In the genomic region with DNA sequence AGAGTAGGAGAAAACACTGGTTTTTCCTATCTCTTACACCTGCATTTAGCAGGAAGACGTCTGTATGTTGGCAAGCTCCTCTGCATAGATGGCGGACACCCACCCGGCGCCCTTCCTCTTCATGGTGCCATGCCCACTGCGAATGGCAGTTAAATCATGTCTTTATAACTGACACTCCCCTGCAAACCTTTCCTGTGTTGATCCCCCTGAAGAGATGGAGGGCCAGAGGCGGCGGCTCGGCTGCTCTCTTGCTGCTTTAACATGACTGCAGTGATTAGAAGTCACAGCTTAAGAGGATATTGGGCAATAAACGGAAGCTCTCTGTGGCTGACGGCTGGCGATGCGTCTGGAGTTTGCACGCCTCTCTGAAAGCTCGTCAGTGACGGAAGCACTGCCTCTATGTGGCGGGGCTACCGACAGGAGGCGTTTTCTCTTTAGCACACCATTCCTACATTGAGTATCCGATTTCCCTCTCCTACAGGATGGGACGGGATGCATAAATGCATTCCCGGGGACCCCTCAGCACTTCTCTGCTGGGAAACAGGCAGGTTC, we compare ENCODE assay signal across 8 cellular contexts. TPM values are rescaled to one million over a fixed set of nuclear protein-coding genes. Genes with fewer than 3 reads are reported as not detected.
DNase-seq lines count a peak whose midpoint lies in the region; ATAC-seq and TF ChIP-seq lines count a peak whose summit lies in the region.

No MANE protein-coding gene starts in this region.

- H3K4me1 ChIP-seq in CD8-positive, alpha-beta memory T cell (ENCODE audit: insufficient read depth, low read length), result peaks cover 12% of the 10 kb centered on the region
- H3K4me1 ChIP-seq in thyroid gland, result no peaks in the 10 kb centered on the region

- 48 to 49% methylated on average over 20 to 21 of the region's 21 CpGs for WGBS in thyroid gland, 2 donors

- intact Hi-C loops in thyroid gland (cut with DNase I), result no loop called here

- no peaks in the 10 kb centered on the region for H3K36me3 ChIP-seq in CD8-positive, alpha-beta memory T cell (ENCODE audit: insufficient read depth, low read length)
- no peaks in the 10 kb centered on the region for H3K36me3 ChIP-seq in thyroid gland

- CTCF ChIA-PET in CD8-positive, alpha-beta memory T cell (lab: Charles Lee), result interaction anchor here (0.7 to 1.8 kb wide), 10 partner anchors 8 to 321 kb away, joined by 3 to 11 read pairs (median 4); partner anchors contain the start of gene SNRPA1
- CTCF ChIA-PET in WTC11 (lab: Charles Lee), result interaction anchor here (0.5 to 3.2 kb wide), 50 partner anchors 8 to 403 kb away, joined by 3 to 19 read pairs (median 4); partner anchors contain the start of gene SNRPA1

- peaks cover 12 to 14% (median 13%) of the 10 kb centered on the region in 3 donors for H3K4me1 Mint-ChIP-seq in CD8-positive, alpha-beta memory T cell
- H3K4me1 Mint-ChIP-seq in WTC11, result peaks cover 6% of the 10 kb centered on the region
- H3K4me1 Mint-ChIP-seq in central memory CD8-positive, alpha-beta T cell, result peaks cover 13% of the 10 kb centered on the region
- H3K4me1 Mint-ChIP-seq in natural killer cell treated with Interleukin-12 subunit alpha and Interleukin-12 subunit beta and Interleukin-15 and Interleukin-18, amount 100 ng/mL, for 72 hours (ENCODE audit: low read depth in 2 of 2), result peaks cover 17 to 29% of the 10 kb centered on the region in 2 donors

- H3K27me3 Mint-ChIP-seq in CD8-positive, alpha-beta memory T cell, result peaks cover 16 to 20% of the 10 kb centered on the region in 2 donors
- H3K27me3 Mint-ChIP-seq in WTC11 (ENCODE audit: low read depth), result 0 out of 2 replicates have a peak, but pooled peaks cover 2% of the 10 kb centered on the region
- H3K27me3 Mint-ChIP-seq in central memory CD8-positive, alpha-beta T cell, result peaks cover 18% of the 10 kb centered on the region
- no peaks in the 10 kb centered on the region for H3K27me3 Mint-ChIP-seq in natural killer cell treated with Interleukin-12 subunit alpha and Interleukin-12 subunit beta and Interleukin-15 and Interleukin-18, amount 100 ng/mL, for 72 hours

- DNase-seq in CD8-positive, alpha-beta memory T cell, result peak; percentile 37 to 74 (median 65)
- peak; percentile 64 for DNase-seq in WTC11 (ENCODE audit: low spot score)
- DNase-seq in central memory CD8-positive, alpha-beta T cell (ENCODE audit: low spot score in 2 of 2), result peak; percentile 26 to 67
- peak; percentile 89 for DNase-seq in natural killer cell treated with Interleukin-12 subunit alpha and Interleukin-12 subunit beta and Interleukin-15 and Interleukin-18, amount 100 ng/mL, for 72 hours (ENCODE audit: low spot score)
- peak; percentile 14 to 20 for DNase-seq in thyroid gland
- no peak for DNase-seq in RPMI8226
- no peak for DNase-seq in NCI-H2227 treated with DMSO at 0.1 percent for 48 hours (lab: John Stamatoyannopoulos, UW)

- H3K36me3 Mint-ChIP-seq in CD8-positive, alpha-beta memory T cell, result no peaks in the 10 kb centered on the region
- H3K36me3 Mint-ChIP-seq in WTC11, result no peaks in the 10 kb centered on the region
- peaks cover 3% of the 10 kb centered on the region for H3K36me3 Mint-ChIP-seq in central memory CD8-positive, alpha-beta T cell (ENCODE audit: insufficient read depth)
- H3K36me3 Mint-ChIP-seq in natural killer cell treated with Interleukin-12 subunit alpha and Interleukin-12 subunit beta and Interleukin-15 and Interleukin-18, amount 100 ng/mL, for 72 hours, result no peaks in the 10 kb centered on the region

- no peaks in the 10 kb centered on the region for H3K9me3 ChIP-seq in CD8-positive, alpha-beta memory T cell (ENCODE audit: low read length)
- H3K9me3 ChIP-seq in thyroid gland, result no peaks in the 10 kb centered on the region

- no peak for TF ChIP-seq POLR2A in thyroid gland (IDR thresholded peaks at IDR 0.05)

- peaks cover 0 to 2% (median 0%) of the 10 kb centered on the region in 5 donors for H3K9me3 Mint-ChIP-seq in CD8-positive, alpha-beta memory T cell
- H3K9me3 Mint-ChIP-seq in WTC11, result no peaks in the 10 kb centered on the region
- no peaks in the 10 kb centered on the region for H3K9me3 Mint-ChIP-seq in central memory CD8-positive, alpha-beta T cell
- no peaks in the 10 kb centered on the region for H3K9me3 Mint-ChIP-seq in natural killer cell treated with Interleukin-12 subunit alpha and Interleukin-12 subunit beta and Interleukin-15 and Interleukin-18, amount 100 ng/mL, for 72 hours

- peak; percentile 92 for ATAC-seq in HG02981 (IDR thresholded peaks at IDR 0.05; ENCODE audit: unreplicated experiment)
- peak; percentile 90 for ATAC-seq in WTC11
- ATAC-seq in central memory CD8-positive, alpha-beta T cell (replicated peaks; ENCODE audit: extremely low read depth, poor library complexity, severe bottlenecking), result peak; percentile 100
- ATAC-seq in natural killer cell treated with Interleukin-12 subunit alpha and Interleukin-12 subunit beta and Interleukin-15 and Interleukin-18, amount 100 ng/mL, for 72 hours, result peak; percentile 96 to 97

- no peaks in the 10 kb centered on the region for H3K27me3 ChIP-seq in CD8-positive, alpha-beta memory T cell (ENCODE audit: insufficient read depth, low read length, poor library complexity, severe bottlenecking)
- no peaks in the 10 kb centered on the region for H3K27me3 ChIP-seq in thyroid gland

- POLR2A ChIA-PET in CD8-positive, alpha-beta memory T cell (lab: Charles Lee), result interaction anchor here (0.8 to 1.8 kb wide), 3 partner anchors 13 to 26 kb away, joined by 3 to 7 read pairs (median 3); partner anchors contain the start of gene SNRPA1
- POLR2A ChIA-PET in WTC11 (lab: Charles Lee), result interaction anchor here (0.9 kb wide), 1 partner anchor 26 kb away, joined by 3 read pairs; the partner anchor contains the start of gene SNRPA1

- TF ChIP-seq CTCF in WTC11 (IDR thresholded peaks at IDR 0.05) (peak; percentile 42; the same call in 1 of the 2 replicates), thyroid gland (IDR thresholded peaks at IDR 0.05) (peak in 1 of 6 experiments; percentile 17)

- H3K27ac Mint-ChIP-seq in CD8-positive, alpha-beta memory T cell, result peak overlapping the region; percentile 75 to 98 (median 90)
- H3K27ac Mint-ChIP-seq in WTC11, result no peak overlapping the region
- peak overlapping the region; percentile 96 for H3K27ac Mint-ChIP-seq in central memory CD8-positive, alpha-beta T cell (ENCODE audit: low read depth)
- H3K27ac Mint-ChIP-seq in natural killer cell treated with Interleukin-12 subunit alpha and Interleukin-12 subunit beta and Interleukin-15 and Interleukin-18, amount 100 ng/mL, for 72 hours, result peak overlapping the region; percentile 94 to 99

- peak overlapping the region; percentile 63 for H3K4me3 ChIP-seq in CD8-positive, alpha-beta memory T cell (ENCODE audit: low read length)
- no peak overlapping the region for H3K4me3 ChIP-seq in thyroid gland (replicated peaks in 1 of 3)

- peak overlapping the region; percentile 33 for H3K27ac ChIP-seq in CD8-positive, alpha-beta memory T cell (ENCODE audit: low read depth, low read length)
- no peak overlapping the region for H3K27ac ChIP-seq in thyroid gland

- H3K4me3 Mint-ChIP-seq in CD8-positive, alpha-beta memory T cell, result peak overlapping the region; percentile 22 to 88 (median 80)
- H3K4me3 Mint-ChIP-seq in WTC11, result peak overlapping the region; percentile 47; the same call in 1 of the 2 replicates
- peak overlapping the region; percentile 66 for H3K4me3 Mint-ChIP-seq in central memory CD8-positive, alpha-beta T cell
- H3K4me3 Mint-ChIP-seq in natural killer cell treated with Interleukin-12 subunit alpha and Interleukin-12 subunit beta and Interleukin-15 and Interleukin-18, amount 100 ng/mL, for 72 hours, result peak overlapping the region; percentile 75

TF ChIP-seq in WTC11, 78 proteins besides CTCF, POLR2A, EP300 and RAD21 (continues in another document):
- TF ChIP-seq, protein P1, sequence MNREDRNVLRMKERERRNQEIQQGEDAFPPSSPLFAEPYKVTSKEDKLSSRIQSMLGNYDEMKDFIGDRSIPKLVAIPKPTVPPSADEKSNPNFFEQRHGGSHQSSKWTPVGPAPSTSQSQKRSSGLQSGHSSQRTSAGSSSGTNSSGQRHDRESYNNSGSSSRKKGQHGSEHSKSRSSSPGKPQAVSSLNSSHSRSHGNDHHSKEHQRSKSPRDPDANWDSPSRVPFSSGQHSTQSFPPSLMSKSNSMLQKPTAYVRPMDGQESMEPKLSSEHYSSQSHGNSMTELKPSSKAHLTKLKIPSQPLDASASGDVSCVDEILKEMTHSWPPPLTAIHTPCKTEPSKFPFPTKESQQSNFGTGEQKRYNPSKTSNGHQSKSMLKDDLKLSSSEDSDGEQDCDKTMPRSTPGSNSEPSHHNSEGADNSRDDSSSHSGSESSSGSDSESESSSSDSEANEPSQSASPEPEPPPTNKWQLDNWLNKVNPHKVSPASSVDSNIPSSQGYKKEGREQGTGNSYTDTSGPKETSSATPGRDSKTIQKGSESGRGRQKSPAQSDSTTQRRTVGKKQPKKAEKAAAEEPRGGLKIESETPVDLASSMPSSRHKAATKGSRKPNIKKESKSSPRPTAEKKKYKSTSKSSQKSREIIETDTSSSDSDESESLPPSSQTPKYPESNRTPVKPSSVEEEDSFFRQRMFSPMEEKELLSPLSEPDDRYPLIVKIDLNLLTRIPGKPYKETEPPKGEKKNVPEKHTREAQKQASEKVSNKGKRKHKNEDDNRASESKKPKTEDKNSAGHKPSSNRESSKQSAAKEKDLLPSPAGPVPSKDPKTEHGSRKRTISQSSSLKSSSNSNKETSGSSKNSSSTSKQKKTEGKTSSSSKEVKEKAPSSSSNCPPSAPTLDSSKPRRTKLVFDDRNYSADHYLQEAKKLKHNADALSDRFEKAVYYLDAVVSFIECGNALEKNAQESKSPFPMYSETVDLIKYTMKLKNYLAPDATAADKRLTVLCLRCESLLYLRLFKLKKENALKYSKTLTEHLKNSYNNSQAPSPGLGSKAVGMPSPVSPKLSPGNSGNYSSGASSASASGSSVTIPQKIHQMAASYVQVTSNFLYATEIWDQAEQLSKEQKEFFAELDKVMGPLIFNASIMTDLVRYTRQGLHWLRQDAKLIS (CRISPR knock-in tag; IDR thresholded peaks at IDR 0.05; ENCODE audit: borderline replicate concordance), result no peak
- TF ChIP-seq ZBTB21 (CRISPR knock-in tag; IDR thresholded peaks at IDR 0.05; ENCODE audit: borderline replicate concordance), result no peak
- no peak for TF ChIP-seq FOXP1 (CRISPR knock-in tag; IDR thresholded peaks at IDR 0.05; ENCODE audit: borderline replicate concordance)
- TF ChIP-seq SMAD3 (CRISPR knock-in tag; IDR thresholded peaks at IDR 0.05; ENCODE audit: borderline replicate concordance), result no peak
- no peak for TF ChIP-seq CREB1 (CRISPR knock-in tag; IDR thresholded peaks at IDR 0.05)

RNA-seq across cellular contexts. Expression of gene SNRPA1, which starts 25.5 kb away (rescaled TPM):
- total RNA-seq in CD8-positive, alpha-beta memory T cell, result 100 to 1,000 TPM; 213 to 225 TPM
- 74.4 TPM for polyA plus RNA-seq in CD8-positive, alpha-beta memory T cell
- total RNA-seq in WTC11 (2021) (144 to 170 TPM (median 151 TPM) in 3 replicates), thyroid gland (100 to 1,000 TPM in 1 of 4 donors, 10 to 100 TPM in 3; 34.8 to 111 (median 71.1) TPM)
- total RNA-seq in natural killer cell treated with Interleukin-12 subunit alpha and Interleukin-12 subunit beta and Interleukin-15 and Interleukin-18, amount 100 ng/mL, for 72 hours, result 100 to 1,000 TPM; 114 to 161 TPM

RNA-seq across cellular contexts. Expression of gene SELENOS, which starts 43.3 kb away (rescaled TPM):
- total RNA-seq in CD8-positive, alpha-beta memory T cell, result 10 to 100 TPM; 46.7 to 47.8 TPM
- polyA plus RNA-seq in CD8-positive, alpha-beta memory T cell, result 81.2 TPM
- total RNA-seq in WTC11 (2021), result 38.2 to 43.8 TPM (median 39.3 TPM) in 3 replicates
- total RNA-seq in natural killer cell treated with Interleukin-12 subunit alpha and Interleukin-12 subunit beta and Interleukin-15 and Interleukin-18, amount 100 ng/mL, for 72 hours, result 100 to 1,000 TPM in 1 of 2 donors, 10 to 100 TPM in 1; 68.3 to 113 TPM
- total RNA-seq in thyroid gland, result 10 to 100 TPM; 50.4 to 77.3 (median 65.6) TPM

Comparison
In these comparisons a context has a peak if more than half of its experiments do, and no peak if none do; other contexts are left out.
1. DNase-seq: peak in CD8-positive, alpha-beta memory T cell (5 of 5), WTC11 (single experiment), central memory CD8-positive, alpha-beta T cell (2 of 2), natural killer cell treated with Interleukin-12 subunit alpha and Interleukin-12 subunit beta and Interleukin-15 and Interleukin-18, amount 100 ng/mL, for 72 hours (single experiment) and thyroid gland (2 of 2); none in RPMI8226 (single experiment) and NCI-H2227 treated with DMSO at 0.1 percent for 48 hours (single experiment).
2. Peak in every context shown above with its lines, with median percentiles within 50 percentile points of each other: H3K4me3 Mint-ChIP-seq and ATAC-seq.